Comparison of ENCODE assay signal across 1 cellular context in the genomic region with DNA sequence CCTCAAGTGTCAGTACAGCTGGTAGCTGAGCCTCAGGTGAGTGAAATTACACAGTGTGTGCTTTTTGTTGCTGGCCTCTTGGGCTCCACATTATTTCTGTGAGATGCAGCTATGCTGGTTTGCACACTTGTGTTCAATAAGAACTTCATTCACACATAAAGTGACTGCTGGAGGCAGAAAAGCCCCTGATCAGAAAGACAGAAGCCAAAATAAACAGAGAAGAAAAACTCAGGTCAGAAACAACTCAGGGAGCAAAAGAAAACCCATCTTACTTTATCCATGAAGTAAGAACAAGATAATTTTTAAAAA.
TF ChIP-seq lines count a peak whose summit lies in the region.

No MANE protein-coding gene starts in this region.

TF ChIP-seq in GM12878, 131 proteins besides CTCF, POLR2A, EP300 and RAD21:
- TF ChIP-seq RELA (IDR thresholded peaks at IDR 0.05; ENCODE audit: borderline replicate concordance, partially characterized antibody) (no peak), MTA3 (IDR thresholded peaks at IDR 0.05; ENCODE audit: borderline replicate concordance, low read length) (no peak), DPF2 (IDR thresholded peaks at IDR 0.05) (no peak), FOS (IDR thresholded peaks at IDR 0.05; ENCODE audit: borderline replicate concordance, extremely low read depth, insufficient read length) (no peak), SRF (IDR thresholded peaks at IDR 0.05; ENCODE audit: low read depth in 2 of 2, low read length in 2 of 2) (no peak), CHD4 (IDR thresholded peaks at IDR 0.05) (no peak), ZNF217 (IDR thresholded peaks at IDR 0.05) (no peak), YBX1 (IDR thresholded peaks at IDR 0.05) (no peak), EZH2 (IDR thresholded peaks at IDR 0.05; ENCODE audit: borderline replicate concordance, control insufficient read depth, low read depth, low read length) (no peak), MXI1 (IDR thresholded peaks at IDR 0.05; ENCODE audit: low read depth, low read length) (no peak; the same call in 1 of the 2 replicates), ZNF622 (IDR thresholded peaks at IDR 0.05) (no peak), TBL1XR1 (IDR thresholded peaks at IDR 0.05; ENCODE audit: low read depth, low read length) (no peak), PAX5 (IDR thresholded peaks at IDR 0.05; ENCODE audit: borderline replicate concordance, low read depth, low read length) (no peak), YY1 (IDR thresholded peaks at IDR 0.05; ENCODE audit: low read depth, low read length) (no peak), SMAD5 (IDR thresholded peaks at IDR 0.05; ENCODE audit: low read depth) (no peak)
- TF ChIP-seq, protein P1, sequence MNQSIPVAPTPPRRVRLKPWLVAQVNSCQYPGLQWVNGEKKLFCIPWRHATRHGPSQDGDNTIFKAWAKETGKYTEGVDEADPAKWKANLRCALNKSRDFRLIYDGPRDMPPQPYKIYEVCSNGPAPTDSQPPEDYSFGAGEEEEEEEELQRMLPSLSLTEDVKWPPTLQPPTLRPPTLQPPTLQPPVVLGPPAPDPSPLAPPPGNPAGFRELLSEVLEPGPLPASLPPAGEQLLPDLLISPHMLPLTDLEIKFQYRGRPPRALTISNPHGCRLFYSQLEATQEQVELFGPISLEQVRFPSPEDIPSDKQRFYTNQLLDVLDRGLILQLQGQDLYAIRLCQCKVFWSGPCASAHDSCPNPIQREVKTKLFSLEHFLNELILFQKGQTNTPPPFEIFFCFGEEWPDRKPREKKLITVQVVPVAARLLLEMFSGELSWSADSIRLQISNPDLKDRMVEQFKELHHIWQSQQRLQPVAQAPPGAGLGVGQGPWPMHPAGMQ (IDR thresholded peaks at IDR 0.05; ENCODE audit: borderline replicate concordance) = no peak
- TF ChIP-seq, protein P2, sequence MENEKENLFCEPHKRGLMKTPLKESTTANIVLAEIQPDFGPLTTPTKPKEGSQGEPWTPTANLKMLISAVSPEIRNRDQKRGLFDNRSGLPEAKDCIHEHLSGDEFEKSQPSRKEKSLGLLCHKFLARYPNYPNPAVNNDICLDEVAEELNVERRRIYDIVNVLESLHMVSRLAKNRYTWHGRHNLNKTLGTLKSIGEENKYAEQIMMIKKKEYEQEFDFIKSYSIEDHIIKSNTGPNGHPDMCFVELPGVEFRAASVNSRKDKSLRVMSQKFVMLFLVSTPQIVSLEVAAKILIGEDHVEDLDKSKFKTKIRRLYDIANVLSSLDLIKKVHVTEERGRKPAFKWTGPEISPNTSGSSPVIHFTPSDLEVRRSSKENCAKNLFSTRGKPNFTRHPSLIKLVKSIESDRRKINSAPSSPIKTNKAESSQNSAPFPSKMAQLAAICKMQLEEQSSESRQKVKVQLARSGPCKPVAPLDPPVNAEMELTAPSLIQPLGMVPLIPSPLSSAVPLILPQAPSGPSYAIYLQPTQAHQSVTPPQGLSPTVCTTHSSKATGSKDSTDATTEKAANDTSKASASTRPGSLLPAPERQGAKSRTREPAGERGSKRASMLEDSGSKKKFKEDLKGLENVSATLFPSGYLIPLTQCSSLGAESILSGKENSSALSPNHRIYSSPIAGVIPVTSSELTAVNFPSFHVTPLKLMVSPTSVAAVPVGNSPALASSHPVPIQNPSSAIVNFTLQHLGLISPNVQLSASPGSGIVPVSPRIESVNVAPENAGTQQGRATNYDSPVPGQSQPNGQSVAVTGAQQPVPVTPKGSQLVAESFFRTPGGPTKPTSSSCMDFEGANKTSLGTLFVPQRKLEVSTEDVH (IDR thresholded peaks at IDR 0.05; ENCODE audit: low read depth, partially characterized antibody) = no peak
